Comparison of ENCODE assay signal across 22 cellular contexts in the genomic region with DNA sequence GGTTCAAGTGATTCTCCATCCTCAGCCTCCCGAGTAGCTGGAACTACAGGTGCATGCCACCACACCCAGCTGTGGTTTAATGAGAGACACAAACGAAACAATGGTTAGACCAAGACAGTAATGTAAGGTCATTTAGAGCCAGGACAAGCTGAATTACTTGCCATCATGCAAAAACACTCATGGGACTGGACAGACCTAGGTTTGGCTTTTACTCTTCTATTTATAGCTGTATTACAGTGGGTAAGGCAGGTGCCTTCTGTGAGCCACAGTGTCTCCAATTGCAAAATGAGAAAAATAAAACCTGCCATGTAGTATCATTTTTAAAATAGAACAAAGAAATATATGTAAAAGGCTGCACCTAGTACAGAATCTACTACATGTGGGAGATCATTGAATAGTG.
DNase-seq lines count a peak whose midpoint lies in the region; ATAC-seq and TF ChIP-seq lines count a peak whose summit lies in the region.
"Had no signal": no experiment of that assay in that cellular context is flagged by ENCODE, and none has a peak within 500 bp of the region (broad histone marks: within the 10 kb centered on the region; RNA-seq: fewer than 3 reads in every experiment).

No MANE protein-coding gene starts in this region.

- no peaks in the 10 kb centered on the region for H3K36me3 ChIP-seq in MM.1S (replicated peaks; ENCODE audit: insufficient read depth, low read length)
- H3K36me3 ChIP-seq in HAP-1 (replicated peaks) = no peaks in the 10 kb centered on the region
- H3K36me3 ChIP-seq: BE2C, BLaER1 had no signal

- DNase-seq in MM.1S = peak; percentile 44
- peak; percentile 43 for DNase-seq in myocyte (ENCODE audit: low read depth)
- DNase-seq in HAP-1 (ENCODE audit: low spot score in 2 of 2) = no peak
- DNase-seq in HCEC 1CT = no peak
- DNase-seq: 8988T; ACHN; BE2C; C1 segment of cervical spinal cord; CD4-positive, alpha-beta memory T cell; CD4-positive, CD25-positive, alpha-beta regulatory T cell; CD8-positive, alpha-beta memory T cell; COR-L47; DMS 273 treated with DMSO at 0.1 percent for 48 hours; DMS153; DMS53; DMS79; DND-41; EL; GDM1 had no signal

- in situ Hi-C loops in HAP-1 (cut with MboI; ENCODE audit: low sequenced_read_pairs) = no loop called here

- H3K9ac ChIP-seq in MM.1S (ENCODE audit: low read length) = no peak overlapping the region
- H3K9ac ChIP-seq: BLaER1 had no signal

- no peak for ATAC-seq in HG03469 (IDR thresholded peaks at IDR 0.05; ENCODE audit: unreplicated experiment)
- ATAC-seq: GM12878 had no signal

- no peaks in the 10 kb centered on the region for H3K79me2 ChIP-seq in MM.1S (ENCODE audit: low read length)

- H3K27ac ChIP-seq in MM.1S (ENCODE audit: low read length) = no peak overlapping the region; the same call in 1 of the 2 replicates
- H3K27ac ChIP-seq: BLaER1 had no signal

- H2AFZ ChIP-seq in MM.1S (ENCODE audit: low read length) = no peak overlapping the region

- no peak overlapping the region for H3K4me3 ChIP-seq in MM.1S (ENCODE audit: low read length)
- no peak overlapping the region for H3K4me3 ChIP-seq in HAP-1
- H3K4me3 ChIP-seq: BLaER1, GM12878 had no signal

- H3K27me3 ChIP-seq in MM.1S (replicated peaks; ENCODE audit: insufficient read depth, low read length) (no peaks in the 10 kb centered on the region), HAP-1 (ENCODE audit: low read depth) (0 out of 2 replicates have a peak, but pooled peaks cover 2% of the 10 kb centered on the region)
- H3K27me3 ChIP-seq: BE2C, BLaER1 had no signal

- no peak for TF ChIP-seq CTCF in MM.1S (IDR thresholded peaks at IDR 0.05; ENCODE audit: low read length)

- H3K4me1 ChIP-seq in MM.1S (ENCODE audit: low read length) = 0 out of 2 replicates have a peak, but pooled peaks cover 9% of the 10 kb centered on the region
- no peaks in the 10 kb centered on the region for H3K4me1 ChIP-seq in HAP-1
- H3K4me1 ChIP-seq: BE2C, BLaER1 had no signal

- no peak overlapping the region for H3K4me2 ChIP-seq in MM.1S (ENCODE audit: low read depth, low read length)
- H3K4me2 ChIP-seq: BLaER1 had no signal

- H3K9me3 ChIP-seq in MM.1S (replicated peaks; ENCODE audit: insufficient read depth, low read length) (no peaks in the 10 kb centered on the region), HAP-1 (no peaks in the 10 kb centered on the region)
- H3K9me3 ChIP-seq: BE2C, BLaER1 had no signal

- no peaks in the 10 kb centered on the region for H3F3A ChIP-seq in MM.1S (ENCODE audit: insufficient read depth, low read length)

- no peaks in the 10 kb centered on the region for H3K9me2 ChIP-seq in MM.1S (replicated peaks; ENCODE audit: insufficient read depth, low read length)

- no peaks in the 10 kb centered on the region for H4K20me1 ChIP-seq in MM.1S (ENCODE audit: insufficient read depth, low read length)
- H4K20me1 ChIP-seq: BLaER1 had no signal

Comparison
In these comparisons a context has a peak if more than half of its experiments do, and no peak if none do; other contexts are left out.
1. DNase-seq: peak in MM.1S (single experiment) and myocyte (single experiment); none in HAP-1 (0 of 2) and HCEC 1CT (single experiment).